8 cellular contexts compared by ENCODE assay signal in the genomic region with DNA sequence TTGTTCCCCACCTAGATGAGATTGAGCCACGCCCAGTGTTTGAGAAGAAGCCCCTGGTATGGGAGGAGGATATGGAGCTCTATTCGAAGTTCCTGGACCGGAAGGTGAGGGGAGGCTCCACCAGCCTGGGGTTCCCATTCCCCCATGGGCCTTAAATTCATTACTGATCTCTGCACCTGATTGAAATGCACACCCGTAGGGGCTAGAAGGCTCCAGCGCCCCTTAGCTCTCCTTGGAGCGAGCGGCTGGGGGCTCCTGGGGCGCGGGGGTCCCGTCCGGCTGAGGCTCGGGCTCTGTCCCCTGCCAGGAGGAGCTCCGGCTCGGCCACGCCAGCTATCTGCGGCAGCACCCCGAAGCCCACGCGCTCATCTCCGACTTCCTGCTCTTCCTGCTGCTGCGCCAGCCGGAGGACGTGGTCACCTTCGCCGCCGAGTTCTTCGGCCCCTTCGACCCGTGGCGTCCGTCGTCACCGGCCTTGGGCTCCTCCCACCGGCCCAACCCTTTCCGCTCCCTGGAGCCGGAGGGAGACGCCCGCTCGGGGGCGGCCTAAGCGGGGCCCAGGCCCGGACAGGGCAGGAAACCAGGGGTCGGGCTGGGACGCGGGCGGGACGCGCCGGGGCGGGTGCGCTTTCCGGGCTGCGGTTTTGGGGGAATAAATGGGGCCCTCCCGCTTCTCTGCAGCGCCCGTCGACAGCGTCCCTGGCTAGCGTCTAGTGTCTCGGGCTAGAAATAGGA. TPM values are rescaled to one million over a fixed set of nuclear protein-coding genes. Genes with fewer than 3 reads are reported as not detected.
DNase-seq lines count a peak whose midpoint lies in the region; ATAC-seq and TF ChIP-seq lines count a peak whose summit lies in the region.

No MANE protein-coding gene starts in this region.

- no peaks in the 10 kb centered on the region for H3K36me3 ChIP-seq in PC-9 (ENCODE audit: low read depth)

- peaks cover 14% of the 10 kb centered on the region for H3K27me3 Mint-ChIP-seq in activated T-helper 2 cell treated with anti-CD3 and anti-CD28 coated beads, Interferon-gamma antibody, Interleukin-2, Interleukin-4, amounts not matched to agents 10 μg/mL and 5 μg/mL and 100 μg/mL, durations not matched to agents 14 hours and 24 hours and 36 hours (ENCODE audit: low read depth)

- CTCF ChIA-PET in PC-9 (lab: Charles Lee): interaction anchor here (1.0 kb wide), 1 partner anchor 11 kb away, joined by 3 read pairs; the partner anchor contains the start of gene CATIP

- peaks cover 11% of the 10 kb centered on the region for H3F3A ChIP-seq in PC-9 (ENCODE audit: insufficient read depth, low read depth)

- H3K79me2 ChIP-seq in PC-9 (ENCODE audit: low read depth): no peaks in the 10 kb centered on the region

- H3K27me3 ChIP-seq in PC-9 (ENCODE audit: insufficient read depth, low read depth): no peaks in the 10 kb centered on the region

- DNase-seq in PC-9 (peak; percentile 68 to 86), foreskin fibroblast (peak; percentile 65 to 85), nucleus accumbens (lab: John Stamatoyannopoulos, UW) (peak in 45 of 56 donors; percentile 16 to 76 (median 39)), substantia nigra (lab: John Stamatoyannopoulos, UW) (peak in 41 of 49 donors; percentile 14 to 83 (median 57)), NCI-H1417 treated with DMSO at 0.1 percent for 48 hours (lab: John Stamatoyannopoulos, UW) (no peak)
- peak; percentile 63 for DNase-seq in activated T-helper 2 cell treated with anti-CD3 and anti-CD28 coated beads, Interferon-gamma antibody, Interleukin-2, Interleukin-4, amounts not matched to agents 10 μg/mL and 5 μg/mL and 100 μg/mL, durations not matched to agents 14 hours and 24 hours and 36 hours (ENCODE audit: low spot score)

- H3K4me3 ChIP-seq in PC-9: peak overlapping the region; percentile 62
- peak overlapping the region; percentile 38 to 60 for H3K4me3 ChIP-seq in foreskin fibroblast (ENCODE audit: low read depth in 1 of 2, low read length in 2 of 2)

- H3K4me3 Mint-ChIP-seq in activated T-helper 2 cell treated with anti-CD3 and anti-CD28 coated beads, Interferon-gamma antibody, Interleukin-2, Interleukin-4, amounts not matched to agents 10 μg/mL and 5 μg/mL and 100 μg/mL, durations not matched to agents 14 hours and 24 hours and 36 hours (ENCODE audit: low read depth): peak overlapping the region; percentile 74

- peak overlapping the region; percentile 84 for H2AFZ ChIP-seq in PC-9

- H3K4me2 ChIP-seq in PC-9: peak overlapping the region; percentile 79

- ATAC-seq in GM18502 (IDR thresholded peaks at IDR 0.05; ENCODE audit: poor library complexity, unreplicated experiment) (peak; percentile 96), HG02840 (IDR thresholded peaks at IDR 0.05; ENCODE audit: low FRiP score, unreplicated experiment) (peak; percentile 82)

- no peaks in the 10 kb centered on the region; the same call in 1 of the 2 replicates for H3K4me1 ChIP-seq in PC-9 (replicated peaks; ENCODE audit: insufficient read depth)

- H3K36me3 Mint-ChIP-seq in activated T-helper 2 cell treated with anti-CD3 and anti-CD28 coated beads, Interferon-gamma antibody, Interleukin-2, Interleukin-4, amounts not matched to agents 10 μg/mL and 5 μg/mL and 100 μg/mL, durations not matched to agents 14 hours and 24 hours and 36 hours (ENCODE audit: low read depth): no peaks in the 10 kb centered on the region

- H3K27ac ChIP-seq in PC-9 (peak overlapping the region; percentile 51), substantia nigra (ENCODE audit: low read depth, low read length, poor library complexity, severe bottlenecking) (peak overlapping the region; percentile 82)

- no TSS peak for BruUV-seq in PC-9 (replicated peaks; lab: Mats Ljungman, UMichigan)

- POLR2A ChIA-PET in PC-9 (lab: Charles Lee; ENCODE audit: unreplicated experiment): no interaction called here

- H3K27ac Mint-ChIP-seq in activated T-helper 2 cell treated with anti-CD3 and anti-CD28 coated beads, Interferon-gamma antibody, Interleukin-2, Interleukin-4, amounts not matched to agents 10 μg/mL and 5 μg/mL and 100 μg/mL, durations not matched to agents 14 hours and 24 hours and 36 hours: peak overlapping the region; percentile 74

- H3K9me2 ChIP-seq in PC-9 (ENCODE audit: insufficient read depth): no peaks in the 10 kb centered on the region

- TF ChIP-seq CTCF in PC-9 (conservative IDR thresholded peaks at IDR 0.05): no peak
- TF ChIP-seq CTCF in foreskin fibroblast (IDR thresholded peaks at IDR 0.05; ENCODE audit: low read depth, low read length): no peak

- no peaks in the 10 kb centered on the region for H4K20me1 ChIP-seq in PC-9 (ENCODE audit: insufficient read depth)

- H3K4me1 Mint-ChIP-seq in activated T-helper 2 cell treated with anti-CD3 and anti-CD28 coated beads, Interferon-gamma antibody, Interleukin-2, Interleukin-4, amounts not matched to agents 10 μg/mL and 5 μg/mL and 100 μg/mL, durations not matched to agents 14 hours and 24 hours and 36 hours (ENCODE audit: low read depth): peaks cover 12% of the 10 kb centered on the region

- no peaks in the 10 kb centered on the region for H3K9me3 ChIP-seq in PC-9 (ENCODE audit: insufficient read depth, low read depth)

- H3K9me3 Mint-ChIP-seq in activated T-helper 2 cell treated with anti-CD3 and anti-CD28 coated beads, Interferon-gamma antibody, Interleukin-2, Interleukin-4, amounts not matched to agents 10 μg/mL and 5 μg/mL and 100 μg/mL, durations not matched to agents 14 hours and 24 hours and 36 hours: no peaks in the 10 kb centered on the region

- intact Hi-C loops in PC-9 (cut with micrococcal nuclease; ENCODE audit: unreplicated experiment): no loop called here
- intact Hi-C loops in activated T-helper 2 cell treated with anti-CD3 and anti-CD28 coated beads, Interferon-gamma antibody, Interleukin-2, Interleukin-4, amounts not matched to agents 10 μg/mL and 5 μg/mL and 100 μg/mL, durations not matched to agents 14 hours and 24 hours and 36 hours (cut with micrococcal nuclease): loop anchor here (1.0 to 5.0 kb wide), 3 partner anchors 29 to 75 kb away; partner anchors contain the start of gene TMBIM1

RNA-seq across cellular contexts. Expression of gene CATIP, which starts 10.9 kb away (rescaled TPM):
- 1.1 and 2.4 TPM in 2 replicates for total RNA-seq in PC-9 (2021)
- not detected in 2 replicates for total RNA-seq in activated T-helper 2 cell treated with anti-CD3 and anti-CD28 coated beads, Interferon-gamma antibody, Interleukin-2, Interleukin-4, amounts not matched to agents 10 μg/mL and 5 μg/mL and 100 μg/mL, durations not matched to agents 14 hours and 24 hours and 36 hours

RNA-seq across cellular contexts. Expression of gene SLC11A1, which starts 14.5 kb away (rescaled TPM):
- total RNA-seq in PC-9 (2021): 0.35 and 0.44 TPM in 2 replicates
- 0.18 and 0.21 TPM in 2 replicates for total RNA-seq in activated T-helper 2 cell treated with anti-CD3 and anti-CD28 coated beads, Interferon-gamma antibody, Interleukin-2, Interleukin-4, amounts not matched to agents 10 μg/mL and 5 μg/mL and 100 μg/mL, durations not matched to agents 14 hours and 24 hours and 36 hours

RNA-seq across cellular contexts. Expression of gene CTDSP1, which starts 32.1 kb away (rescaled TPM):
- 61.8 and 69.6 TPM in 2 replicates for total RNA-seq in PC-9 (2021)
- 114 and 115 TPM in 2 replicates for total RNA-seq in activated T-helper 2 cell treated with anti-CD3 and anti-CD28 coated beads, Interferon-gamma antibody, Interleukin-2, Interleukin-4, amounts not matched to agents 10 μg/mL and 5 μg/mL and 100 μg/mL, durations not matched to agents 14 hours and 24 hours and 36 hours

RNA-seq across cellular contexts. Expression of gene VIL1, which starts 51.3 kb away (rescaled TPM):
- not detected in 2 replicates for total RNA-seq in PC-9 (2021)
- not detected in 2 replicates for total RNA-seq in activated T-helper 2 cell treated with anti-CD3 and anti-CD28 coated beads, Interferon-gamma antibody, Interleukin-2, Interleukin-4, amounts not matched to agents 10 μg/mL and 5 μg/mL and 100 μg/mL, durations not matched to agents 14 hours and 24 hours and 36 hours
